1 cellular context compared by ENCODE assay signal in genomic region chr12:6558014-6558760, GRCh38.
A peak's percentile ranks its signal among the peaks of the same experiment; 100 is the strongest.
TF ChIP-seq lines count a peak whose summit lies in the region.

No MANE protein-coding gene starts in this region.

TF ChIP-seq in SK-N-SH, 30 proteins besides CTCF, POLR2A, EP300 and RAD21:
- TF ChIP-seq GABPA (IDR thresholded peaks at IDR 0.05; ENCODE audit: low read depth): peak; percentile 51; the same call in 1 of the 2 replicates
- 0 out of 2 replicates have a peak, but pooled peaks have one; percentile 6 for TF ChIP-seq SMC3 (IDR thresholded peaks at IDR 0.05; ENCODE audit: low read depth, low read length)
